14 cellular contexts compared by ENCODE assay signal in the genomic region with DNA sequence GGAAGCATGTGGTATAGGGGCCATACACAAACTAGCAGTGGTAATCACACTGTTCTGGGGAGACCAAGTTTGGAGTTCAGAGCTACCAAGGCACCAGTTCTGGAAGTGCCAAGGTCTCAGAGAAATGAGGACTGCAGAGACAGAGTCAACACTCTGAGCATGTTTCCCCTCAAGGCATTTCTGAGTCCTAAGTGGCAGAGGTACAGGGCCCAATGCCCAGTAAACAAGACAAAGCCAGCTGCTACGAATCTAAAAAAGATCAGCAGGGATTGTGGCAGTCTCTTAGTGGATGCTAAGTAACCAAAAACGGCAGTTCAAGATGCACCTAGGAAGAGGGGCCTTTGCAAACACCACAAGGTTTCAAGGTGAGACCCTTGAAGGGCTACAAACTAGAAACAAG.
"Had no signal": no experiment of that assay in that cellular context is flagged by ENCODE, and none has a peak within 500 bp of the region (broad histone marks: within the 10 kb centered on the region; RNA-seq: fewer than 3 reads in every experiment).

No MANE protein-coding gene starts in this region.

- H3K36me3 Mint-ChIP-seq: immature natural killer cell had no signal

- H3K4me3 ChIP-seq: ovary, smooth muscle cell, upper lobe of left lung had no signal

- H3K4me1 Mint-ChIP-seq: immature natural killer cell had no signal

- H3K27me3 ChIP-seq: ovary, upper lobe of left lung had no signal

- H3K27ac Mint-ChIP-seq: activated CD8-positive, alpha-beta T cell treated with anti-CD3 and anti-CD28 coated beads for 36 hours; immature natural killer cell had no signal

- H3K9me3 Mint-ChIP-seq: neural crest cell had no signal

- ATAC-seq: activated CD8-positive, alpha-beta T cell treated with anti-CD3 and anti-CD28 coated beads for 36 hours; left cardiac atrium had no signal

- DNase-seq: activated CD8-positive, alpha-beta memory T cell treated with anti-CD3 and anti-CD28 coated beads, Interleukin-2, amount 50 U/mL, for 48 hours; activated CD8-positive, alpha-beta T cell treated with anti-CD3 and anti-CD28 coated beads for 36 hours; activated naive CD4-positive, alpha-beta T cell treated with Interleukin-2 at 50 U/mL for 16 hours; central memory CD4-positive, alpha-beta T cell; dermis blood vessel endothelial cell; erythroblast; glutamatergic neuron; immature natural killer cell; left cardiac atrium; ovary; T-helper 9 cell; upper lobe of left lung had no signal

- H3K4me3 Mint-ChIP-seq: activated CD8-positive, alpha-beta T cell treated with anti-CD3 and anti-CD28 coated beads for 36 hours; immature natural killer cell; neural crest cell had no signal

- H3K9me3 ChIP-seq: ovary, upper lobe of left lung had no signal

- H3K27me3 Mint-ChIP-seq: activated CD8-positive, alpha-beta T cell treated with anti-CD3 and anti-CD28 coated beads for 36 hours had no signal

- H3K36me3 ChIP-seq: ovary had no signal

- H3K27ac ChIP-seq: ovary had no signal
